ENCODE assay signal across 27 cellular contexts in the genomic region with DNA sequence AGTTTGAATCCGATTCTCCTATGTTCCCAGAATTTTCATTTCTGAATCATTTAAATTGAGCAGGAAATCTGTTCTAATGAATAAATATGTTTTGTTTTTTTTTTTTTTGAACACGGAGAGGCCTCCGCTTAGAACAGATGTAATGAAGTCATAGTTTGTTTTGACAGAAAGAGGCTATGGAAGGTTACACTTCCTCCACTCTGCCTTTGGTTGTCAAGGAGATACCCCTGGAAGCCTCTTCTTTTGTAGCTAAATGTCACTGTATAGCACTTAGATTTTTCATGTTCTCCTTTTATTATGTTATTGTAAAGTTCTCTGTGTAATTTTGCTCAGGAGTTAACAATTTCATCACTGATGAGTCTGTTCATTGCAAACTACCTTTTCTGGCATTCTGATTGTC. TPM values are rescaled to one million over a fixed set of nuclear protein-coding genes. Genes with fewer than 3 reads are reported as not detected.
DNase-seq lines count a peak whose midpoint lies in the region; ATAC-seq, FAIRE-seq and TF ChIP-seq lines count a peak whose summit lies in the region.
"Had no signal": no experiment of that assay in that cellular context is flagged by ENCODE, and none has a peak within 500 bp of the region (broad histone marks: within the 10 kb centered on the region; RNA-seq: fewer than 3 reads in every experiment).

No MANE protein-coding gene starts in this region.

- no peaks in the 10 kb centered on the region for H3K79me2 ChIP-seq in OCI-LY7 (ENCODE audit: insufficient read depth, low read depth, low read length)

- POLR2A ChIA-PET in OCI-LY7 (lab: Charles Lee), result interaction anchor here (0.9 kb wide), 1 partner anchor 763 kb away, joined by 3 read pairs; no protein-coding TSS in a partner anchor

- intact Hi-C loops in OCI-LY7 (cut with micrococcal nuclease; ENCODE audit: unreplicated experiment), result loop anchor here (10.0 kb wide), 1 partner anchor 489 kb away; no protein-coding TSS in a partner anchor

- no peak overlapping the region for H3K4me3 ChIP-seq in cardiac fibroblast (replicated peaks in 1 of 2; ENCODE audit: low read depth in 2 of 2, low read length in 2 of 2)
- no peak overlapping the region for H3K4me3 ChIP-seq in OCI-LY7 (ENCODE audit: low read depth, low read length, poor library complexity, severe bottlenecking)
- H3K4me3 ChIP-seq: colonic mucosa had no signal

- no peak for FAIRE-seq in HTR-8/SVneo (lab: Jason Lieb, UNC)
- FAIRE-seq: GM18507, HepG2 had no signal

- no peak for ATAC-seq in HG03439 (IDR thresholded peaks at IDR 0.05; ENCODE audit: unreplicated experiment)
- ATAC-seq: activated CD4-positive, alpha-beta T cell treated with anti-CD3 and anti-CD28 coated beads for 36 hours; activated T-cell treated with anti-CD3 and anti-CD28 coated beads, Interleukin-2, amount 50 U/mL, for 72 hours; HepG2; Right ventricle myocardium inferior had no signal

- H3K36me3 ChIP-seq in OCI-LY7 (ENCODE audit: insufficient read depth, low read length), result no peaks in the 10 kb centered on the region
- H3K36me3 ChIP-seq: colonic mucosa had no signal

- peak; percentile 16 for DNase-seq in DMS 273 (lab: John Stamatoyannopoulos, UW; ENCODE audit: unreplicated experiment)
- no peak for DNase-seq in DMS 273 treated with DMSO at 0.1 percent for 48 hours (lab: John Stamatoyannopoulos, UW)
- peak; percentile 64 for DNase-seq in NCI-H1694 treated with DMSO at 0.1 percent for 48 hours (lab: John Stamatoyannopoulos, UW)
- peak; percentile 32 to 45 for DNase-seq in cardiac fibroblast (ENCODE audit: low read depth in 2 of 2)
- peak; percentile 73 to 87 for DNase-seq in lung microvascular endothelial cell (ENCODE audit: low read depth in 2 of 2)
- DNase-seq in HTR-8/SVneo (ENCODE audit: insufficient read length, low spot score), result no peak
- DNase-seq in OCI-LY7 (ENCODE audit: low spot score), result no peak
- DNase-seq: activated CD4-positive, alpha-beta T cell treated with anti-CD3 and anti-CD28 coated beads for 36 hours; activated naive CD4-positive, alpha-beta T cell treated with anti-CD3 and anti-CD28 coated beads, Interleukin-2, amount 50 U/mL, for 16 hours; activated T-cell treated with anti-CD3 and anti-CD28 coated beads, Interleukin-2, amount 50 U/mL, for 72 hours; AML-193; aorta; colonic mucosa; endodermal cell; HFFc6; immature natural killer cell; NCI-H1436 treated with DMSO at 0.1 percent for 48 hours; occipital lobe; OCI-M1; retina; SW 1271; trophoblast cell had no signal

- H3K4me1 ChIP-seq in OCI-LY7 (ENCODE audit: insufficient read depth, low read length, poor library complexity, severe bottlenecking), result no peaks in the 10 kb centered on the region
- H3K4me1 ChIP-seq: colonic mucosa had no signal

- CTCF ChIA-PET in OCI-LY7 (lab: Charles Lee; ENCODE audit: unreplicated experiment), result no interaction called here

- no peaks in the 10 kb centered on the region for H4K20me1 ChIP-seq in OCI-LY7 (ENCODE audit: insufficient read depth, low read length)

- no peak overlapping the region for H3K4me2 ChIP-seq in OCI-LY7 (ENCODE audit: low read length)

- no peaks in the 10 kb centered on the region for H3K9me2 ChIP-seq in OCI-LY7 (ENCODE audit: insufficient read depth, low read length)

- H3K27ac ChIP-seq in OCI-LY7 (ENCODE audit: low read depth, low read length, poor library complexity, severe bottlenecking), result no peak overlapping the region
- H3K27ac ChIP-seq: 22Rv1, colonic mucosa had no signal

- no peak overlapping the region for H2AFZ ChIP-seq in OCI-LY7 (ENCODE audit: low read length)

- BruUV-seq in OCI-LY7 (replicated peaks; lab: Mats Ljungman, UMichigan), result no TSS peak

- no peaks in the 10 kb centered on the region for H3K9me3 ChIP-seq in OCI-LY7 (ENCODE audit: low read length)
- H3K9me3 ChIP-seq: colonic mucosa had no signal

- TF ChIP-seq CTCF in cardiac fibroblast (IDR thresholded peaks at IDR 0.05; ENCODE audit: low read depth, low read length), result no peak
- TF ChIP-seq CTCF in OCI-LY7 (conservative IDR thresholded peaks at IDR 0.05; ENCODE audit: low read length), result no peak

RNA-seq across cellular contexts. Expression of a gene that starts 22.7 kb away (rescaled TPM):
- total RNA-seq in lung microvascular endothelial cell (149 and 229 TPM in 2 replicates), OCI-LY7 (2022) (0.10 TPM in 1 of 2 replicates, not detected in the other)
- not detected in 2 replicates for total RNA-seq in OCI-LY7 (2014; rRNA removed; shearing (Covaris generic))

Comparison
In these comparisons a context has a peak if more than half of its experiments do, and no peak if none do; other contexts are left out.
1. DNase-seq: peak in DMS 273 (single experiment), NCI-H1694 treated with DMSO at 0.1 percent for 48 hours (single experiment), cardiac fibroblast (2 of 2) and lung microvascular endothelial cell (2 of 2); none in DMS 273 treated with DMSO at 0.1 percent for 48 hours (single experiment), HTR-8/SVneo (single experiment) and OCI-LY7 (single experiment).
2. RNA of a gene that starts 22.7 kb away (total RNA-seq): 149 to 229 TPM in lung microvascular endothelial cell; 0.10 TPM in OCI-LY7; every median in the first group is over 100 times any median in the second.